10 cellular contexts compared by ENCODE assay signal in genomic region chr3:97999103-97999502, GRCh38. TPM values are rescaled to one million over a fixed set of nuclear protein-coding genes. Genes with fewer than 3 reads are reported as not detected.
"Had no signal": no experiment of that assay in that cellular context is flagged by ENCODE, and none has a peak within 500 bp of the region (broad histone marks: within the 10 kb centered on the region; RNA-seq: fewer than 3 reads in every experiment).

No MANE protein-coding gene starts in this region.

- FAIRE-seq: HepG2, HTR-8/SVneo had no signal

- H3K9ac ChIP-seq: KMS-11 had no signal

- H3K4me2 ChIP-seq: KMS-11 had no signal

- ATAC-seq: HepG2 had no signal

- DNase-seq: IMR-90, KBM-7, KG1 had no signal

- H3K27ac ChIP-seq: HL-60, KMS-11 had no signal

RNA-seq across cellular contexts. Expression of gene GABRR3, which starts 36.0 kb away (rescaled TPM):
- total RNA-seq: HT-29, HT1080, IMR-90 had no signal
- polyA plus RNA-seq: IgD-negative memory B cell, IMR-90 had no signal
